Comparison of ENCODE assay signal across 4 cellular contexts in genomic region chr5:171300358-171300757, GRCh38. TPM values are rescaled to one million over a fixed set of nuclear protein-coding genes. Genes with fewer than 3 reads are reported as not detected.
"Had no signal": no experiment of that assay in that cellular context is flagged by ENCODE, and none has a peak within 500 bp of the region (broad histone marks: within the 10 kb centered on the region; RNA-seq: fewer than 3 reads in every experiment).

No MANE protein-coding gene starts in this region.

- DNase-seq: GDM1, GF-D8 had no signal

- H3K4me3 ChIP-seq: GM12878 had no signal

- ATAC-seq: GM12878 had no signal

RNA-seq across cellular contexts. Expression of gene TLX3, which starts 8.7 kb away (rescaled TPM):
- total RNA-seq: G401, GM12878 had no signal
- polyA plus RNA-seq: GM12878 had no signal
